ENCODE assay signal across 21 cellular contexts in the genomic region with DNA sequence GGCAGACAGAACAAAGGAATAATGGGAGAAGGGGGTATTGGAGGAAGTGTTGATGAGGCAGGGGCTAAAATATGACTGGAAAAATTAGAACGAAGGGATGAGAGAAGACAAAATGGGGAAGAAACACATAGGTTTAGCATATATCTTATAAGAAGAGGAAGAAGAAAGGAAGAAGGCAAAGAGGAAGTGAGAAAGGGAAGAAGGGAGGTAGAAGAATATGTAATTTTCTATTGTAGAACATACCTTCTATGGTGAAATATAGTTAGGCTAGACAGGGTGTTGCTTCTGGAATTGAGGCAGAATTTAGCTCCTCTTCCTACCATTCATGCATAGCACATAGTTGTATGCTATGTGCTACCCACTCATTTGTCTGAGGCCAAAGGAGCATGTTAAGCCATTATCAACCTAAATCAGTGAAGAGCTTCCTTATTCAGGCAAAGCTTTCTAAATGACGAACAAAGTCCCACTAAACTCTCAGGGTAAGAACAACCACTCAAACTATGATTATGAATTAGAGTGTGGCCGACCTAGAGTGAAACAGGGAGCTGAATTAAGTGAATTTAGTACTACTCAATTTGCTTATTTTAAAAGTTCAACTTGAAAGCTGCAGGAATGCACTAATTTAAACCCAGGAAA.
A peak's percentile ranks its signal among the peaks of the same experiment; 100 is the strongest.
DNase-seq lines count a peak whose midpoint lies in the region; ATAC-seq, FAIRE-seq and TF ChIP-seq lines count a peak whose summit lies in the region.
"Had no signal": no experiment of that assay in that cellular context is flagged by ENCODE, and none has a peak within 500 bp of the region (broad histone marks: within the 10 kb centered on the region; RNA-seq: fewer than 3 reads in every experiment).

No MANE protein-coding gene starts in this region.

- H2AFZ ChIP-seq in mesenchymal stem cell (ENCODE audit: low read depth, low read length): no peak overlapping the region

- no peak for DNase-seq in GM12891 (ENCODE audit: insufficient read length, low spot score)
- peak; percentile 54 for DNase-seq in NOMO-1 treated with dmso at 0.1 percent for 144 hours (lab: John Stamatoyannopoulos, UW; ENCODE audit: unreplicated experiment)
- DNase-seq in mesenchymal stem cell: no peak
- DNase-seq in SHP77 (lab: John Stamatoyannopoulos, UW): no peak
- no peak for DNase-seq in Right ventricle myocardium inferior (ENCODE audit: missing footprints)
- no peak for DNase-seq in WERI-Rb-1
- DNase-seq: activated naive CD4-positive, alpha-beta T cell treated with anti-CD3 and anti-CD28 coated beads, Interleukin-2, amount 50 U/mL, for 16 hours; brain microvascular endothelial cell; DMS79; erythroblast; H7; naive B cell; NCI-H2081; NCI-H69 had no signal

- H3K4me2 ChIP-seq in mesenchymal stem cell (ENCODE audit: low read length, poor library complexity, severe bottlenecking): no peak overlapping the region

- H3K18ac ChIP-seq in mesenchymal stem cell (ENCODE audit: low read depth in 1 of 2, low read length in 2 of 2): no peak overlapping the region

- no peak overlapping the region for H3K14ac ChIP-seq in mesenchymal stem cell (ENCODE audit: low read length in 2 of 2)

- H3K4me3 ChIP-seq in mesenchymal stem cell (ENCODE audit: insufficient read depth in 1 of 2, low read depth in 1 of 2, low read length in 2 of 2) (no peak overlapping the region), WERI-Rb-1 (ENCODE audit: low read depth, low read length) (no peak overlapping the region)
- H3K4me3 ChIP-seq: lung, skin epidermis had no signal

- no peak overlapping the region for H4K91ac ChIP-seq in mesenchymal stem cell (ENCODE audit: low read length)

- no peak overlapping the region for H3K23ac ChIP-seq in mesenchymal stem cell (ENCODE audit: low read length in 2 of 2)

- no peak overlapping the region for H2AK5ac ChIP-seq in mesenchymal stem cell (ENCODE audit: low read length, severe bottlenecking)

- ATAC-seq in GM19328 (IDR thresholded peaks at IDR 0.05; ENCODE audit: unreplicated experiment): peak; percentile 48
- ATAC-seq in HG02885 (IDR thresholded peaks at IDR 0.05; ENCODE audit: poor library complexity, unreplicated experiment): peak; percentile 58
- ATAC-seq in Right ventricle myocardium inferior: no peak
- ATAC-seq: stimulated activated effector memory CD8-positive, alpha-beta T cell treated with anti-CD3 and anti-CD28 coated beads, Interleukin-12 subunit alpha, Interleukin-12 subunit beta, amount 100 ng/mL, for 72 hours had no signal

- H2BK15ac ChIP-seq in mesenchymal stem cell (ENCODE audit: low read depth, poor library complexity, severe bottlenecking): no peak overlapping the region

- H2BK120ac ChIP-seq in mesenchymal stem cell (ENCODE audit: low read depth, low read length): no peak overlapping the region

- TF ChIP-seq CTCF in WERI-Rb-1 (IDR thresholded peaks at IDR 0.05; ENCODE audit: low read depth, low read length): no peak

- 80% methylated on average over 1 of the region's 3 CpGs for WGBS in mesenchymal stem cell

- no peak for TF ChIP-seq POLR2A in GM12891 (IDR thresholded peaks at IDR 0.05; ENCODE audit: low read depth, low read length)

- H3K4ac ChIP-seq in mesenchymal stem cell (ENCODE audit: low read depth in 1 of 2, low read length in 2 of 2): no peak overlapping the region

- no peaks in the 10 kb centered on the region for H3K79me1 ChIP-seq in mesenchymal stem cell (replicated peaks; ENCODE audit: low read length, poor library complexity, severe bottlenecking)

- no peaks in the 10 kb centered on the region for H3K9me3 ChIP-seq in mesenchymal stem cell (ENCODE audit: control insufficient read depth, low read length)
- no peaks in the 10 kb centered on the region for H3K9me3 ChIP-seq in WERI-Rb-1 (ENCODE audit: severe bottlenecking)

- H3K4me1 ChIP-seq in mesenchymal stem cell (ENCODE audit: control insufficient read depth, insufficient read depth, low read depth, low read length): no peaks in the 10 kb centered on the region

- no peak overlapping the region for H3K9ac ChIP-seq in mesenchymal stem cell (ENCODE audit: low read length)

- H4K8ac ChIP-seq in mesenchymal stem cell (ENCODE audit: low read length): no peak overlapping the region

- H2BK5ac ChIP-seq in mesenchymal stem cell (ENCODE audit: low read depth, low read length, poor library complexity, severe bottlenecking): no peak overlapping the region

- no peak overlapping the region for H2BK12ac ChIP-seq in mesenchymal stem cell (ENCODE audit: low read length in 2 of 2)

- H3K36me3 ChIP-seq in mesenchymal stem cell (ENCODE audit: control insufficient read depth in 1 of 2, insufficient read depth in 2 of 2, low read depth in 1 of 2, low read length in 2 of 2) (no peaks in the 10 kb centered on the region), WERI-Rb-1 (no peaks in the 10 kb centered on the region)
- H3K36me3 ChIP-seq: brain microvascular endothelial cell had no signal

- H3K27me3 ChIP-seq in mesenchymal stem cell (ENCODE audit: control insufficient read depth in 1 of 2, insufficient read depth in 1 of 2, low read length in 2 of 2) (no peaks in the 10 kb centered on the region), WERI-Rb-1 (ENCODE audit: insufficient read depth, low read depth, severe bottlenecking) (no peaks in the 10 kb centered on the region)
- H3K27me3 ChIP-seq: brain microvascular endothelial cell had no signal

- intact Hi-C loops in Right ventricle myocardium inferior (cut with DNase I): no loop called here

- no peak for FAIRE-seq in GM12891 (lab: Jason Lieb, UNC)
- FAIRE-seq: A204.1 had no signal

- H3K27ac ChIP-seq in mesenchymal stem cell (ENCODE audit: low read length, poor library complexity, severe bottlenecking) (no peak overlapping the region), WERI-Rb-1 (no peak overlapping the region)
- H3K27ac ChIP-seq: brain microvascular endothelial cell, RWPE1, skin epidermis had no signal

TF ChIP-seq in GM12891, 5 proteins besides CTCF, POLR2A, EP300 and RAD21:
- TF ChIP-seq SPI1 (IDR thresholded peaks at IDR 0.05; ENCODE audit: low read depth, low read length): peak; percentile 46; the same call in 1 of the 2 replicates
- TF ChIP-seq POLR2AphosphoS5 (IDR thresholded peaks at IDR 0.05; ENCODE audit: low read depth, low read length): no peak
TF ChIP-seq in GM12891: peak in this region for 1.
